Comparison of ENCODE assay signal across 2 cellular contexts in the genomic region with DNA sequence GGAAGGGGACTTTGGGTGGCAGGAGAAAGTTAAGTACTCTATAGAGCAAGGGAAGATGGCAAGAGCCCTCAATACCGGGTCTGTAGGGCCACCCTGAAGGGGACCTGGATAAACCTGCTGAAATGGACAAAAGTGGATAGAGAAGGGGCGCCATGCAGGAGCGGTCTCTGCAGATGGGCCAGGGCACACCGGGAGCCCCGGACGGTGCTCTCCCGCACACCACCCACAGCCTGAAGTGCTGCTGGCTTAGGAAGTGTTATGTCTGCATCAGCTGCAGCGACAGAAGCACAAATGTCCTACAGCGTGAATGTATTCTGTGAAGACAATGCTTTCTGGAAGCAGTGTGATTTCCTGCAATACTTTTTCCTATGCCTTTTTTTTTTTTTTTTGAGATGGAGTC.
TF ChIP-seq lines count a peak whose summit lies in the region.

No MANE protein-coding gene starts in this region.

TF ChIP-seq in SK-N-SH treated with all-trans-retinoic acid at 6 μM for 48 hours, 23 proteins besides CTCF, POLR2A, EP300 and RAD21:
- TF ChIP-seq, protein P1, sequence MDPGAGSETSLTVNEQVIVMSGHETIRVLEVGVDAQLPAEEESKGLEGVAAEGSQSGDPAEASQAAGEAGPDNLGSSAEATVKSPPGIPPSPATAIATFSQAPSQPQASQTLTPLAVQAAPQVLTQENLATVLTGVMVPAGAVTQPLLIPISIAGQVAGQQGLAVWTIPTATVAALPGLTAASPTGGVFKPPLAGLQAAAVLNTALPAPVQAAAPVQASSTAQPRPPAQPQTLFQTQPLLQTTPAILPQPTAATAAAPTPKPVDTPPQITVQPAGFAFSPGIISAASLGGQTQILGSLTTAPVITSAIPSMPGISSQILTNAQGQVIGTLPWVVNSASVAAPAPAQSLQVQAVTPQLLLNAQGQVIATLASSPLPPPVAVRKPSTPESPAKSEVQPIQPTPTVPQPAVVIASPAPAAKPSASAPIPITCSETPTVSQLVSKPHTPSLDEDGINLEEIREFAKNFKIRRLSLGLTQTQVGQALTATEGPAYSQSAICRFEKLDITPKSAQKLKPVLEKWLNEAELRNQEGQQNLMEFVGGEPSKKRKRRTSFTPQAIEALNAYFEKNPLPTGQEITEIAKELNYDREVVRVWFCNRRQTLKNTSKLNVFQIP (CRISPR knock-in tag; IDR thresholded peaks at IDR 0.05; ENCODE audit: borderline replicate concordance, low read depth), result no peak

TF ChIP-seq in SK-N-SH, 30 proteins besides CTCF, POLR2A, EP300 and RAD21 (continued from another document):
- TF ChIP-seq RFX5 (IDR thresholded peaks at IDR 0.05; ENCODE audit: low read length) (no peak), CHD2 (IDR thresholded peaks at IDR 0.05; ENCODE audit: low read length, partially characterized antibody) (no peak), TAF1 (IDR thresholded peaks at IDR 0.05; ENCODE audit: borderline replicate concordance, low read depth, low read length) (no peak), FOSL2 (IDR thresholded peaks at IDR 0.05; ENCODE audit: borderline replicate concordance, low read depth) (no peak), NFIC (IDR thresholded peaks at IDR 0.05; ENCODE audit: borderline replicate concordance) (no peak), ZBTB33 (IDR thresholded peaks at IDR 0.05; ENCODE audit: borderline replicate concordance, low read depth) (no peak), MXI1 (IDR thresholded peaks at IDR 0.05; ENCODE audit: low read depth, low read length) (no peak), MEF2A (IDR thresholded peaks at IDR 0.05; ENCODE audit: borderline replicate concordance, low read depth) (no peak), JUND (IDR thresholded peaks at IDR 0.05) (no peak), MAX (IDR thresholded peaks at IDR 0.05; ENCODE audit: low read depth) (no peak), GABPA (IDR thresholded peaks at IDR 0.05; ENCODE audit: low read depth) (no peak), EZH2phosphoT487 (IDR thresholded peaks at IDR 0.05; ENCODE audit: borderline replicate concordance, low read depth) (no peak), USF2 (IDR thresholded peaks at IDR 0.05; ENCODE audit: borderline replicate concordance, low read depth, low read length) (no peak), GATA2 (CRISPR knock-in tag; IDR thresholded peaks at IDR 0.05) (no peak), SMC3 (IDR thresholded peaks at IDR 0.05; ENCODE audit: low read depth, low read length) (no peak)
TF ChIP-seq in SK-N-SH: peak in this region for 0.
